ENCODE assay signal across 19 cellular contexts in genomic region chr20:41223112-41223511, GRCh38.
DNase-seq lines count a peak whose midpoint lies in the region; ATAC-seq and TF ChIP-seq lines count a peak whose summit lies in the region.
"Had no signal": no experiment of that assay in that cellular context is flagged by ENCODE, and none has a peak within 500 bp of the region (broad histone marks: within the 10 kb centered on the region; RNA-seq: fewer than 3 reads in every experiment).

No MANE protein-coding gene starts in this region.

- no peaks in the 10 kb centered on the region for H3K9me3 ChIP-seq in left ventricle myocardium inferior (replicated peaks)
- H3K9me3 ChIP-seq in right cardiac atrium (ENCODE audit: control insufficient read depth, low read length), result no peaks in the 10 kb centered on the region
- H3K9me3 ChIP-seq in aorta (ENCODE audit: control insufficient read depth, low read length), result no peaks in the 10 kb centered on the region
- H3K9me3 ChIP-seq: BLaER1 treated with 17β-estradiol and CSF1 and Interleukin-3, amounts not matched to agents 10 nM and 100 nM; heart right ventricle; prostate gland had no signal

- ATAC-seq in right cardiac atrium (no peak), foreskin keratinocyte (peak; percentile 37), aorta (ENCODE audit: low FRiP score) (peak; percentile 61), HG03045 (IDR thresholded peaks at IDR 0.05; ENCODE audit: unreplicated experiment) (no peak), GM21723 (IDR thresholded peaks at IDR 0.05; ENCODE audit: unreplicated experiment) (no peak)
- ATAC-seq: esophagus mucosa; GM23338; natural killer cell treated with Interleukin-12 subunit alpha and Interleukin-12 subunit beta and Interleukin-15 and Interleukin-18, amount 100 ng/mL, for 72 hours had no signal

- peaks cover 33% of the 10 kb centered on the region for H3K4me1 ChIP-seq in left ventricle myocardium inferior
- peaks cover 4% of the 10 kb centered on the region for H3K4me1 ChIP-seq in right cardiac atrium (ENCODE audit: control insufficient read depth, insufficient read depth, low read length)
- H3K4me1 ChIP-seq in foreskin keratinocyte, result no peaks in the 10 kb centered on the region
- H3K4me1 ChIP-seq in aorta (ENCODE audit: control insufficient read depth in 1 of 2, insufficient read depth in 2 of 2, low read length in 2 of 2), result peaks cover 2 to 7% of the 10 kb centered on the region in 2 donors
- H3K4me1 ChIP-seq: prostate gland had no signal

- H3K4me3 ChIP-seq in left ventricle myocardium inferior (no peak overlapping the region), right cardiac atrium (ENCODE audit: low read length) (no peak overlapping the region), aorta (ENCODE audit: low read length in 2 of 2) (no peak overlapping the region)
- H3K4me3 ChIP-seq: BLaER1 treated with 17β-estradiol and CSF1 and Interleukin-3, amounts not matched to agents 10 nM and 100 nM; GM23338; heart right ventricle; lung; prostate gland had no signal

- no peak for DNase-seq in left ventricle myocardium inferior
- no peak for DNase-seq in right cardiac atrium
- DNase-seq in foreskin keratinocyte, result peak in 1 of 2 donors; percentile 25
- peak; percentile 53 for DNase-seq in renal cortical epithelial cell (ENCODE audit: low read depth)
- no peak for DNase-seq in aorta
- DNase-seq in NOMO-1 (lab: John Stamatoyannopoulos, UW; ENCODE audit: unreplicated experiment in 2 of 2), result no peak
- DNase-seq: activated CD4-positive, CD25-positive, alpha-beta regulatory T cell treated with anti-CD3 and anti-CD28 coated beads, Interleukin-2, amount 50 U/mL, for 72 hours; heart right ventricle; NCI-H1105; NCI-H2081 treated with DMSO at 0.1 percent for 48 hours; T-helper 9 cell had no signal

- H3K36me3 ChIP-seq in left ventricle myocardium inferior (no peaks in the 10 kb centered on the region), aorta (ENCODE audit: control insufficient read depth in 1 of 2, insufficient read depth in 2 of 2, low read length in 1 of 2) (no peaks in the 10 kb centered on the region)
- H3K36me3 ChIP-seq: heart right ventricle, prostate gland had no signal

- intact Hi-C loops in left ventricle myocardium inferior (cut with micrococcal nuclease) (no loop called here), right cardiac atrium (cut with DNase I) (no loop called here), aorta (cut with DNase I) (no loop called here)

- no peak for TF ChIP-seq CTCF in left ventricle myocardium inferior (IDR thresholded peaks at IDR 0.05; ENCODE audit: borderline replicate concordance)
- no peak for TF ChIP-seq CTCF in foreskin keratinocyte (conservative IDR thresholded peaks at IDR 0.05)

- peak overlapping the region; percentile 35 for H3K27ac ChIP-seq in left ventricle myocardium inferior (replicated peaks)
- H3K27ac ChIP-seq in right cardiac atrium (ENCODE audit: low read length), result no peak overlapping the region
- no peak overlapping the region for H3K27ac ChIP-seq in foreskin keratinocyte
- H3K27ac ChIP-seq in aorta (ENCODE audit: low read depth in 1 of 2, low read length in 2 of 2), result peak overlapping the region in 1 of 2 donors; percentile 28
- H3K27ac ChIP-seq: BLaER1 treated with 17β-estradiol and CSF1 and Interleukin-3, amounts not matched to agents 10 nM and 100 nM had no signal

- H3K27me3 ChIP-seq in left ventricle myocardium inferior (ENCODE audit: low read depth), result no peaks in the 10 kb centered on the region
- no peaks in the 10 kb centered on the region for H3K27me3 ChIP-seq in right cardiac atrium (ENCODE audit: control insufficient read depth, insufficient read depth)
- H3K27me3 ChIP-seq in foreskin keratinocyte, result no peaks in the 10 kb centered on the region
- no peaks in the 10 kb centered on the region for H3K27me3 ChIP-seq in aorta (ENCODE audit: control insufficient read depth in 1 of 2, insufficient read depth in 2 of 2, low read length in 1 of 2)
- H3K27me3 ChIP-seq: BLaER1 treated with 17β-estradiol and CSF1 and Interleukin-3, amounts not matched to agents 10 nM and 100 nM; heart right ventricle had no signal

Comparison
In these comparisons a context has a peak if more than half of its experiments do, and no peak if none do; other contexts are left out.
1. ATAC-seq: peak in foreskin keratinocyte (single experiment) and aorta (single experiment); none in right cardiac atrium (0 of 2), HG03045 (single experiment) and GM21723 (single experiment).